ENCODE assay signal across 2 cellular contexts in genomic region chr4:102311407-102311806, GRCh38.
TF ChIP-seq lines count a peak whose summit lies in the region.

No MANE protein-coding gene starts in this region.

TF ChIP-seq in HepG2, 621 proteins besides CTCF, POLR2A, EP300 and RAD21:
- TF ChIP-seq ZNF615 (CRISPR knock-in tag; IDR thresholded peaks at IDR 0.05; ENCODE audit: borderline replicate concordance): no peak
- TF ChIP-seq MAFF (IDR thresholded peaks at IDR 0.05; ENCODE audit: low read depth, low read length): peak; percentile 27; the same call in 1 of the 2 replicates
- TF ChIP-seq MAFK (conservative IDR thresholded peaks at IDR 0.05 in 1 of 2, IDR thresholded peaks at IDR 0.05 in 1 of 2; ENCODE audit: low read length in 2 of 2): peak; percentile 12 to 54; a peak in 2 of 4 replicates

TF ChIP-seq in K562, 482 proteins besides CTCF, POLR2A, EP300 and RAD21:
- TF ChIP-seq ZNF316 (IDR thresholded peaks at IDR 0.05) (peak; percentile 50), DDX20 (tag; IDR thresholded peaks at IDR 0.05; ENCODE audit: low read depth) (no peak)
